26 cellular contexts compared by ENCODE assay signal in the genomic region with DNA sequence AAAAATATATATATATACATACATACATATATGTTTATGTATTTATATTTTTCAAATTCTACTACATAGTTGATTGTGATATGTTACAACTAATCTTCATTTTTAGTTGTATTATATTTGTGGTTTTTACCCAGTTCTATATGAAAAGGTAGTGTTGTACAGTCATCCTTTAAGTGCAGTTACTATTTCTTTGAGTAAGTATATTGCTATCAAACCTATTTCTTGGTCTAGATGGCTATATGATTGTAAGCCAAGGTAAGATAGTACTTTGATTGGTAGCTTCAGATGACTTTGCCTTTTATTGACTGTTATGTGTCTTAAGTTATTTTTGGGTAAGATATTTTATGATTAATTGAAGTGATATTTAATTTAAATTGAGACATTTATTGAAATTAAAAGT.
"Had no signal": no experiment of that assay in that cellular context is flagged by ENCODE, and none has a peak within 500 bp of the region (broad histone marks: within the 10 kb centered on the region; RNA-seq: fewer than 3 reads in every experiment).

No MANE protein-coding gene starts in this region.

- H3K9me3 Mint-ChIP-seq: neural progenitor cell; stimulated activated memory B cell treated with anti-CD40 and anti-IgM and Interleukin-4, amounts not matched to agents 10 μg/mL and 1 μg/mL and 100 μg/mL, for 72 hours had no signal

- ATAC-seq: naive thymus-derived CD4-positive, alpha-beta T cell; natural killer cell; psoas muscle; right cardiac atrium; right lobe of liver; stimulated activated memory B cell treated with anti-CD40 and anti-IgM and Interleukin-4, amounts not matched to agents 10 μg/mL and 1 μg/mL and 100 μg/mL, for 72 hours; stimulated activated naive CD8-positive, alpha-beta T cell treated with anti-CD3 and anti-CD28 coated beads, Interleukin-15, amount 100 ng/mL, for 72 hours; stimulated activated naive CD8-positive, alpha-beta T cell treated with anti-CD3 and anti-CD28 coated beads, Interleukin-15, Interleukin-2, amounts not matched to agents 100 U/mL and 50 U/mL, for 24 hours had no signal

- FAIRE-seq: urothelium cell line had no signal

- H3K4me1 Mint-ChIP-seq: naive thymus-derived CD4-positive, alpha-beta T cell; neural progenitor cell; stimulated activated memory B cell treated with anti-CD40 and anti-IgM and Interleukin-4, amounts not matched to agents 10 μg/mL and 1 μg/mL and 100 μg/mL, for 72 hours; stimulated activated naive CD8-positive, alpha-beta T cell treated with anti-CD3 and anti-CD28 coated beads, Interleukin-15, amount 100 ng/mL, for 72 hours had no signal

- H3K27ac Mint-ChIP-seq: natural killer cell; nephron; neural progenitor cell; progenitor cell of endocrine pancreas; stimulated activated memory B cell treated with anti-CD40 and anti-IgM and Interleukin-4, amounts not matched to agents 10 μg/mL and 1 μg/mL and 100 μg/mL, for 72 hours; stimulated activated naive CD8-positive, alpha-beta T cell treated with anti-CD3 and anti-CD28 coated beads, Interleukin-15, amount 100 ng/mL, for 72 hours had no signal

- H3K4me3 Mint-ChIP-seq: naive thymus-derived CD4-positive, alpha-beta T cell; natural killer cell; nephron; neural progenitor cell; stimulated activated memory B cell treated with anti-CD40 and anti-IgM and Interleukin-4, amounts not matched to agents 10 μg/mL and 1 μg/mL and 100 μg/mL, for 72 hours; stimulated activated naive CD8-positive, alpha-beta T cell treated with anti-CD3 and anti-CD28 coated beads, Interleukin-15, amount 100 ng/mL, for 72 hours had no signal

- DNase-seq: naive thymus-derived CD4-positive, alpha-beta T cell; natural killer cell; occipital lobe; ovary; posterior cingulate gyrus; psoas muscle; right cardiac atrium; right lobe of liver; sigmoid colon; small intestine; stimulated activated CD4-positive, alpha-beta T cell treated with anti-CD3 and anti-CD28 coated beads, Interleukin-15, amount 100 ng/mL, for 24 hours; stimulated activated CD4-positive, alpha-beta T cell treated with anti-CD3 and anti-CD28 coated beads, Interleukin-2, amount 100 ng/mL, for 24 hours; stimulated activated CD4-positive, alpha-beta T cell treated with anti-CD3 and anti-CD28 coated beads, Interleukin-2, amount 100 ng/mL, for 48 hours; stimulated activated CD4-positive, alpha-beta T cell treated with anti-CD3 and anti-CD28 coated beads, Interleukin-4, amount 100 ng/mL, for 24 hours; stimulated activated naive CD4-positive, alpha-beta T cell; stimulated activated naive CD8-positive, alpha-beta T cell treated with anti-CD3 and anti-CD28 coated beads, Interleukin-15, amount 100 ng/mL, for 72 hours; stimulated activated naive CD8-positive, alpha-beta T cell treated with anti-CD3 and anti-CD28 coated beads, Interleukin-15, Interleukin-2, amounts not matched to agents 100 U/mL and 50 U/mL, for 24 hours; substantia nigra; testis; trophoblast cell; upper lobe of left lung had no signal

- H3K27me3 Mint-ChIP-seq: naive thymus-derived CD4-positive, alpha-beta T cell; progenitor cell of endocrine pancreas; stimulated activated memory B cell treated with anti-CD40 and anti-IgM and Interleukin-4, amounts not matched to agents 10 μg/mL and 1 μg/mL and 100 μg/mL, for 72 hours; stimulated activated naive CD8-positive, alpha-beta T cell treated with anti-CD3 and anti-CD28 coated beads, Interleukin-15, amount 100 ng/mL, for 72 hours had no signal
